In genomic region chr9:22111871-22112247, GRCh38 we compare ENCODE assay signal across 15 cellular contexts.
DNase-seq lines count a peak whose midpoint lies in the region; ATAC-seq and TF ChIP-seq lines count a peak whose summit lies in the region.
"Had no signal": no experiment of that assay in that cellular context is flagged by ENCODE, and none has a peak within 500 bp of the region (broad histone marks: within the 10 kb centered on the region; RNA-seq: fewer than 3 reads in every experiment).

No MANE protein-coding gene starts in this region.

- H3K79me2 ChIP-seq in SK-N-SH (ENCODE audit: insufficient read depth), result no peaks in the 10 kb centered on the region
- H3K79me2 ChIP-seq: hepatocyte had no signal

- H3K9ac ChIP-seq in SK-N-SH, result peak overlapping the region; percentile 51; the same call in 1 of the 2 replicates

- POLR2A ChIA-PET in SK-N-SH (lab: Yijun Ruan, JAX), result no interaction called here

- no peak for TF ChIP-seq EP300 in SK-N-SH (IDR thresholded peaks at IDR 0.05; ENCODE audit: borderline replicate concordance in 1 of 2, low read depth in 1 of 2, low read length in 1 of 2)

- peak overlapping the region; percentile 3; the same call in 1 of the 2 replicates for H2AFZ ChIP-seq in SK-N-SH (ENCODE audit: low read depth)
- H2AFZ ChIP-seq: GM23338, hepatocyte had no signal

- DNase-seq in EH (ENCODE audit: low read depth) (peak; percentile 90), SK-N-SH (no peak), fibroblast of mammary gland (ENCODE audit: low read depth) (peak; percentile 81), omental fat pad (ENCODE audit: low spot score) (no peak), DMS53 (lab: John Stamatoyannopoulos, UW) (no peak), NCI-H524 (lab: John Stamatoyannopoulos, UW) (no peak), dorsolateral prefrontal cortex (no peak)
- DNase-seq in stimulated activated naive CD4-positive, alpha-beta T cell treated with Interleukin-2 at 50 U/mL for 16 hours (lab: John Stamatoyannopoulos, UW), result no peak
- DNase-seq: activated CD8-positive, alpha-beta memory T cell treated with anti-CD3 and anti-CD28 coated beads for 24 hours; NCI-H1092 treated with DMSO at 0.1 percent for 48 hours; sigmoid colon had no signal

- no peaks in the 10 kb centered on the region for H3K9me3 ChIP-seq in SK-N-SH
- H3K9me3 ChIP-seq: sigmoid colon, vagina had no signal

- peaks cover 0 to 7% of the 10 kb centered on the region in 2 experiments; a peak in 2 of 4 replicates for H3K4me1 ChIP-seq in SK-N-SH (ENCODE audit: control insufficient read depth in 1 of 2, insufficient read depth in 2 of 2, low read depth in 1 of 2, low read length in 1 of 2)
- H3K4me1 ChIP-seq: sigmoid colon had no signal

- H3K27ac ChIP-seq in SK-N-SH (ENCODE audit: low read depth in 2 of 2, low read length in 1 of 2), result peak overlapping the region in 1 of 2 experiments; percentile 93; a peak in 2 of 4 replicates
- no peak overlapping the region for H3K27ac ChIP-seq in dorsolateral prefrontal cortex
- H3K27ac ChIP-seq: hepatocyte, sigmoid colon, vagina had no signal

- H3K36me3 ChIP-seq in SK-N-SH (replicated peaks in 1 of 2; ENCODE audit: control insufficient read depth in 1 of 2, insufficient read depth in 2 of 2, low read length in 1 of 2), result no peaks in the 10 kb centered on the region
- H3K36me3 ChIP-seq: sigmoid colon, vagina had no signal

- H3K4me2 ChIP-seq in SK-N-SH, result peak overlapping the region; percentile 22; the same call in 1 of the 2 replicates
- H3K4me2 ChIP-seq: GM23338, hepatocyte had no signal

- no peak for TF ChIP-seq RAD21 in SK-N-SH (IDR thresholded peaks at IDR 0.05; ENCODE audit: low read length)

- peak; percentile 60 for ATAC-seq in omental fat pad (ENCODE audit: low FRiP score)
- ATAC-seq: GM23338; stimulated activated memory B cell treated with anti-CD40 and anti-IgM and Interleukin-4, amounts not matched to agents 10 μg/mL and 1 μg/mL and 100 μg/mL, for 72 hours had no signal

- peaks cover 15% of the 10 kb centered on the region for H3F3A ChIP-seq in SK-N-SH (replicated peaks; ENCODE audit: insufficient read depth)

- CTCF ChIA-PET in SK-N-SH (lab: Yijun Ruan, JAX), result no interaction called here

- intact Hi-C loops in dorsolateral prefrontal cortex (cut with DNase I), result loop anchor here in 1 of 2 donors (10.0 kb wide), 1 partner anchor 97 kb away; no protein-coding TSS in a partner anchor

- H3K27me3 ChIP-seq in SK-N-SH (ENCODE audit: insufficient read depth) (no peaks in the 10 kb centered on the region), dorsolateral prefrontal cortex (peaks cover 0 to 3% (median 0%) of the 10 kb centered on the region in 45 donors)
- H3K27me3 ChIP-seq: hepatocyte, sigmoid colon, vagina had no signal

- TF ChIP-seq CTCF in SK-N-SH (IDR thresholded peaks at IDR 0.05) (no peak), fibroblast of mammary gland (conservative IDR thresholded peaks at IDR 0.05; ENCODE audit: control insufficient read depth, insufficient read depth, low read depth, low read length) (no peak), omental fat pad (IDR thresholded peaks at IDR 0.05) (no peak), dorsolateral prefrontal cortex (IDR thresholded peaks at IDR 0.05 in 54 of 56, conservative IDR thresholded peaks at IDR 0.05 in 2 of 56; ENCODE audit: low read depth in 1 of 56, partially characterized antibody in 56 of 56) (no peak)

- no peak overlapping the region for H3K4me3 ChIP-seq in SK-N-SH (ENCODE audit: low read depth in 2 of 2, low read length in 1 of 2)
- H3K4me3 ChIP-seq in fibroblast of mammary gland (ENCODE audit: control insufficient read depth, low read depth, low read length), result no peak overlapping the region
- H3K4me3 ChIP-seq in dorsolateral prefrontal cortex, result no peak overlapping the region
- H3K4me3 ChIP-seq: GM23338, hepatocyte, sigmoid colon, vagina had no signal

- H4K20me1 ChIP-seq in SK-N-SH (ENCODE audit: insufficient read depth), result no peaks in the 10 kb centered on the region

- no peaks in the 10 kb centered on the region for H3K9me2 ChIP-seq in SK-N-SH

TF ChIP-seq in SK-N-SH, 30 proteins besides CTCF, POLR2A, EP300 and RAD21:
- TF ChIP-seq JUND (IDR thresholded peaks at IDR 0.05) (0 out of 2 replicates have a peak, but pooled peaks have one; percentile 25), GATA2 (CRISPR knock-in tag; IDR thresholded peaks at IDR 0.05) (no peak), FOSL2 (IDR thresholded peaks at IDR 0.05; ENCODE audit: borderline replicate concordance, low read depth) (peak; percentile 67; the same call in 1 of the 2 replicates), NFIC (IDR thresholded peaks at IDR 0.05; ENCODE audit: borderline replicate concordance) (peak; percentile 43; the same call in 1 of the 2 replicates), TAF1 (IDR thresholded peaks at IDR 0.05; ENCODE audit: borderline replicate concordance, low read depth, low read length) (no peak)

Comparison
In these comparisons a context has a peak if more than half of its experiments do, and no peak if none do; other contexts are left out.
1. DNase-seq: peak in EH (single experiment) and fibroblast of mammary gland (single experiment); none in SK-N-SH (single experiment), omental fat pad (single experiment), DMS53 (single experiment), NCI-H524 (0 of 2), dorsolateral prefrontal cortex (0 of 10) and stimulated activated naive CD4-positive, alpha-beta T cell treated with Interleukin-2 at 50 U/mL for 16 hours (single experiment).